ENCODE assay signal across 8 cellular contexts in the genomic region with DNA sequence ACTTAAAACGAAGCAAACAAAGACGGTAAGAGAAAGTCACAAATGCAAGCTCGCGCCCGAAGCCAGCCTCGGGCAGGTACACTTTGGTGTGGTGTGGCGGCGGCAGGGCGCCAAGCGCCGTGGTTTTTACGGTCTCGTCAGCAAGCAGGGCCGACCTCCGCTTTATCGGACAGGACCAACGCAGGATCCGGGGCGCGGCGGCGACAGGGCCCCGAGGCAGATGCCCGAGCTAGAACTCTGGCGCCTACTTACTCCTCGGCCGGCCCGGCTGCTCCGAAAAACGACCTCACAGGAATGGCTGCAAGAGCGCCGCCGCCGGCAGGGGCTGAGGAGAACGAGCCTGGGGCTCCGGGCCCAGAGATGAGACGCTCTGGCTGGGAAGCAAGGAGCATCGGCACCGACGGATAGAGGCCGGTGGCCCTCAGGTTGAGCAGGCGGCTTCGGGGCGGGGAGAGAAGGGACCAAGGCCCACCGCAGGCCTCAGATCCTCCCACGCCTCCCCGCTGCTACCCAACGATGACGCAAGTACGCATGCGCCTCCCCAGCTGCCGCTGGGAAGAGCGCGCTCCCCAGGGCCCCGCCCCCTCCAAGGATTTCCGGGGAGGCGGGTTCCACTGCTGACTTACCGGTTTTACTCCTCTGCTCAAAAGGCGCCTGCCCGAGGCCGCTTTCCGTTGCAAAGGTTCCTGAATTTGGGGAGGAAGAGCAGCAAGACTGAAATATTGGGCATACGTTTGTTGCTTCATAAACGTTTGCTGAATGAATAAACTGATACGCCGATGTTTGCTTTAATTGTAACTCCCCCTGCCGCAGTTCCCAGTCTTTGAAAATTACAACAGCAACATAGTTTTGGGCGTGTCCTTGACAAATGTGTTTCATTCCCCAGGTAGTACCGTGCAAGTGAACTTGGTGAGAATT.
DNase-seq lines count a peak whose midpoint lies in the region; ATAC-seq and TF ChIP-seq lines count a peak whose summit lies in the region.

No MANE protein-coding gene starts in this region.

- peak overlapping the region; percentile 88 for H2AFZ ChIP-seq in PC-3 (ENCODE audit: low read length)

- H3K4me3 ChIP-seq in PC-3 (ENCODE audit: low read length), result peak overlapping the region; percentile 93
- peak overlapping the region; percentile 80 to 82 for H3K4me3 ChIP-seq in esophagus (ENCODE audit: low read depth in 1 of 2, low read length in 2 of 2)
- H3K4me3 ChIP-seq in mucosa of stomach (ENCODE audit: low read length), result peak overlapping the region; percentile 91

- peaks cover 18% of the 10 kb centered on the region for H4K20me1 ChIP-seq in PC-3 (ENCODE audit: low read length)

- H3K27ac ChIP-seq in PC-3 (ENCODE audit: low read length) (peak overlapping the region; percentile 91), esophagus (ENCODE audit: low read depth in 2 of 2, low read length in 1 of 2) (peak overlapping the region; percentile 94 to 97)

- H3K4me3 Mint-ChIP-seq in activated T-cell treated with anti-CD3 and anti-CD28 coated beads, Interleukin-2, amount 50 U/mL, for 24 hours, result peak overlapping the region; percentile 87

- POLR2A ChIA-PET in PC-3 (lab: Charles Lee; ENCODE audit: unreplicated experiment), result interaction anchor here (0.6 to 0.7 kb wide), 2 partner anchors 124 to 158 kb away, joined by 3 to 6 read pairs; no protein-coding TSS in a partner anchor

- H3K4me1 ChIP-seq in PC-3 (ENCODE audit: insufficient read depth, low read length), result peaks cover 36% of the 10 kb centered on the region
- no peaks in the 10 kb centered on the region for H3K4me1 ChIP-seq in esophagus (ENCODE audit: control insufficient read depth in 2 of 2, insufficient read depth in 2 of 2, low read length in 1 of 2)
- H3K4me1 ChIP-seq in mucosa of stomach (ENCODE audit: control insufficient read depth, insufficient read depth, low read length), result peaks cover 24% of the 10 kb centered on the region

- DNase-seq in DMS79 treated with DMSO at 0.1 percent for 48 hours (lab: John Stamatoyannopoulos, UW) (peak; percentile 72), KBM-7 (peak; percentile 99), PC-3 (peak; percentile 98)
- peak; percentile 97 for DNase-seq in activated T-cell treated with anti-CD3 and anti-CD28 coated beads, Interleukin-2, amount 50 U/mL, for 24 hours
- peak; percentile 98 for DNase-seq in stimulated activated CD8-positive, alpha-beta memory T cell treated with anti-CD3 and anti-CD28 coated beads, Interleukin-4, amount 100 ng/mL, for 48 hours

- WGBS in esophagus, 2 donors, result 0 to 1% methylated on average over 63 to 69 of the region's 69 CpGs

- peaks cover 61% of the 10 kb centered on the region for H3K4me1 Mint-ChIP-seq in activated T-cell treated with anti-CD3 and anti-CD28 coated beads, Interleukin-2, amount 50 U/mL, for 24 hours (ENCODE audit: low read depth)

- H3K9ac ChIP-seq in PC-3 (ENCODE audit: low read length) (peak overlapping the region; percentile 96), mucosa of stomach (ENCODE audit: low read length) (peak overlapping the region; percentile 93)

- intact Hi-C loops in PC-3 (cut with micrococcal nuclease), result no loop called here

- no peaks in the 10 kb centered on the region for H3K27me3 Mint-ChIP-seq in activated T-cell treated with anti-CD3 and anti-CD28 coated beads, Interleukin-2, amount 50 U/mL, for 24 hours

- in situ Hi-C loops in KBM-7 (cut with MboI; ENCODE audit: low pct_unique_long_range_greater_than_20kb, low sequenced_read_pairs), result loop anchor here (25.0 kb wide), 1 partner anchor 1031 kb away; a partner anchor contains a TSS

- H3K27ac Mint-ChIP-seq in activated T-cell treated with anti-CD3 and anti-CD28 coated beads, Interleukin-2, amount 50 U/mL, for 24 hours, result peak overlapping the region; percentile 97

- peaks cover 2% of the 10 kb centered on the region; the same call in 1 of the 2 replicates for H3K36me3 ChIP-seq in PC-3 (ENCODE audit: low read depth, low read length)
- H3K36me3 ChIP-seq in esophagus (ENCODE audit: control insufficient read depth in 2 of 2, insufficient read depth in 2 of 2, low read length in 1 of 2), result no peaks in the 10 kb centered on the region
- no peaks in the 10 kb centered on the region for H3K36me3 ChIP-seq in mucosa of stomach (ENCODE audit: control insufficient read depth, insufficient read depth, low read length)

- H3K36me3 Mint-ChIP-seq in activated T-cell treated with anti-CD3 and anti-CD28 coated beads, Interleukin-2, amount 50 U/mL, for 24 hours (ENCODE audit: low read depth), result peaks cover 47% of the 10 kb centered on the region

- peaks cover 10% of the 10 kb centered on the region for H3F3A ChIP-seq in PC-3 (ENCODE audit: low read length, unreplicated experiment)

- H3K27me3 ChIP-seq in PC-3 (ENCODE audit: low read length) (no peaks in the 10 kb centered on the region), esophagus (ENCODE audit: control insufficient read depth in 1 of 2, insufficient read depth in 2 of 2, low read length in 2 of 2) (no peaks in the 10 kb centered on the region), mucosa of stomach (ENCODE audit: control insufficient read depth, insufficient read depth, low read length) (no peaks in the 10 kb centered on the region)

- H3K9me3 ChIP-seq in PC-3 (ENCODE audit: low read length) (no peaks in the 10 kb centered on the region), esophagus (ENCODE audit: control insufficient read depth in 2 of 2, insufficient read depth in 1 of 2, low read depth in 1 of 2, low read length in 1 of 2) (no peaks in the 10 kb centered on the region), mucosa of stomach (ENCODE audit: control insufficient read depth, low read length) (no peaks in the 10 kb centered on the region)

- H3K4me2 ChIP-seq in PC-3 (ENCODE audit: low read length), result peak overlapping the region; percentile 94

- TSS peak; percentile 46 for BruUV-seq in PC-3 (replicated peaks; lab: Mats Ljungman, UMichigan)

- H3K9me3 Mint-ChIP-seq in activated T-cell treated with anti-CD3 and anti-CD28 coated beads, Interleukin-2, amount 50 U/mL, for 24 hours, result no peaks in the 10 kb centered on the region

- peaks cover 88% of the 10 kb centered on the region for H3K79me2 ChIP-seq in PC-3 (ENCODE audit: low read length)

- CTCF ChIA-PET in PC-3 (lab: Charles Lee), result interaction anchor here (0.6 to 0.7 kb wide), 2 partner anchors 10 to 188 kb away, joined by 3 to 17 read pairs; no protein-coding TSS in a partner anchor

- ATAC-seq in GM21723 (IDR thresholded peaks at IDR 0.05; ENCODE audit: unreplicated experiment) (peak; percentile 66), PC-3 (peak; percentile 66)

- peak; percentile 53 for TF ChIP-seq CTCF in PC-3 (conservative IDR thresholded peaks at IDR 0.05; ENCODE audit: low read depth, low read length)

- H3K9me2 ChIP-seq in PC-3 (replicated peaks; ENCODE audit: low read length), result no peaks in the 10 kb centered on the region

Comparison
In these comparisons a context has a peak if more than half of its experiments do, and no peak if none do; other contexts are left out.
1. Peak in every context shown above with its lines: DNase-seq, ATAC-seq, H3K4me3 ChIP-seq and H3K27ac ChIP-seq.